Comparison of ENCODE assay signal across 2 cellular contexts in genomic region chr4:128524311-128524710, GRCh38.
TF ChIP-seq lines count a peak whose summit lies in the region.

No MANE protein-coding gene starts in this region.

TF ChIP-seq in IMR-90, 13 proteins besides CTCF, POLR2A, EP300 and RAD21:
- no peak for TF ChIP-seq NFE2L2 (IDR thresholded peaks at IDR 0.05; ENCODE audit: low read depth, low read length)
- no peak for TF ChIP-seq RFX5 (IDR thresholded peaks at IDR 0.05; ENCODE audit: low read depth, low read length)

TF ChIP-seq in HepG2, 621 proteins besides CTCF, POLR2A, EP300 and RAD21:
- TF ChIP-seq ZNF670 (CRISPR knock-in tag; IDR thresholded peaks at IDR 0.05; ENCODE audit: borderline replicate concordance) = no peak
- no peak for TF ChIP-seq ELF3 (CRISPR knock-in tag; IDR thresholded peaks at IDR 0.05)
- TF ChIP-seq, protein P1, sequence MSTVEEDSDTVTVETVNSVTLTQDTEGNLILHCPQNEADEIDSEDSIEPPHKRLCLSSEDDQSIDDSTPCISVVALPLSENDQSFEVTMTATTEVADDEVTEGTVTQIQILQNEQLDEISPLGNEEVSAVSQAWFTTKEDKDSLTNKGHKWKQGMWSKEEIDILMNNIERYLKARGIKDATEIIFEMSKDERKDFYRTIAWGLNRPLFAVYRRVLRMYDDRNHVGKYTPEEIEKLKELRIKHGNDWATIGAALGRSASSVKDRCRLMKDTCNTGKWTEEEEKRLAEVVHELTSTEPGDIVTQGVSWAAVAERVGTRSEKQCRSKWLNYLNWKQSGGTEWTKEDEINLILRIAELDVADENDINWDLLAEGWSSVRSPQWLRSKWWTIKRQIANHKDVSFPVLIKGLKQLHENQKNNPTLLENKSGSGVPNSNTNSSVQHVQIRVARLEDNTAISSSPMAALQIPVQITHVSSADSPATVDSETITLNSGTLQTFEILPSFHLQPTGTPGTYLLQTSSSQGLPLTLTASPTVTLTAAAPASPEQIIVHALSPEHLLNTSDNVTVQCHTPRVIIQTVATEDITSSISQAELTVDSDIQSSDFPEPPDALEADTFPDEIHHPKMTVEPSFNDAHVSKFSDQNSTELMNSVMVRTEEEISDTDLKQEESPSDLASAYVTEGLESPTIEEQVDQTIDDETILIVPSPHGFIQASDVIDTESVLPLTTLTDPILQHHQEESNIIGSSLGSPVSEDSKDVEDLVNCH (CRISPR knock-in tag; IDR thresholded peaks at IDR 0.05) = no peak
- TF ChIP-seq ZNF292 (CRISPR knock-in tag; IDR thresholded peaks at IDR 0.05; ENCODE audit: borderline replicate concordance, low read depth) = no peak
- no peak for TF ChIP-seq ZNF335 (CRISPR knock-in tag; IDR thresholded peaks at IDR 0.05)
- TF ChIP-seq ADNP (CRISPR knock-in tag; IDR thresholded peaks at IDR 0.05) = no peak
- TF ChIP-seq ZNF230 (CRISPR knock-in tag; IDR thresholded peaks at IDR 0.05) = no peak
- TF ChIP-seq, protein P2, sequence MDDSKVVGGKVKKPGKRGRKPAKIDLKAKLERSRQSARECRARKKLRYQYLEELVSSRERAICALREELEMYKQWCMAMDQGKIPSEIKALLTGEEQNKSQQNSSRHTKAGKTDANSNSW (CRISPR knock-in tag; IDR thresholded peaks at IDR 0.05; ENCODE audit: borderline replicate concordance) = no peak
- TF ChIP-seq STAG1 (CRISPR knock-in tag; IDR thresholded peaks at IDR 0.05) = no peak
- no peak for TF ChIP-seq ZNF280D (CRISPR knock-in tag; IDR thresholded peaks at IDR 0.05)
- no peak for TF ChIP-seq ZNF350 (CRISPR knock-in tag; IDR thresholded peaks at IDR 0.05; ENCODE audit: borderline replicate concordance, low read depth)
